In genomic region chr4:13331827-13332226, GRCh38 we compare ENCODE assay signal across 23 cellular contexts.
"Had no signal": no experiment of that assay in that cellular context is flagged by ENCODE, and none has a peak within 500 bp of the region (broad histone marks: within the 10 kb centered on the region; RNA-seq: fewer than 3 reads in every experiment).

No MANE protein-coding gene starts in this region.

- H3K4me1 ChIP-seq: SJCRH30 had no signal

- H3K27ac ChIP-seq: brain microvascular endothelial cell, cardiac muscle cell, SJCRH30, WERI-Rb-1 had no signal

- DNase-seq: activated CD4-positive, alpha-beta T cell treated with anti-CD3 and anti-CD28 coated beads for 36 hours; activated CD4-positive, alpha-beta T cell treated with anti-CD3 and anti-CD28 coated beads, Interleukin-2, amount 50 U/mL, for 1 hour; activated CD8-positive, alpha-beta memory T cell treated with anti-CD3 and anti-CD28 coated beads, Interleukin-2, amount 50 U/mL, for 4 hours; activated CD8-positive, alpha-beta T cell treated with anti-CD3 and anti-CD28 coated beads for 36 hours; activated gamma-delta T cell treated with Interleukin-2 at 50 U/mL for 16 hours; activated naive CD4-positive, alpha-beta T cell treated with anti-CD3 and anti-CD28 coated beads, Interleukin-2, amount 10 ng/mL, durations not matched to agents 7 days and 5 days; activated naive CD8-positive, alpha-beta T cell treated with anti-CD3 and anti-CD28 coated beads for 36 hours; activated T-cell treated with anti-CD3 and anti-CD28 coated beads, Interleukin-2, amount 50 U/mL, for 72 hours; brain microvascular endothelial cell; Karpas-422; NCI-H1105 treated with DMSO at 0.1 percent for 48 hours; NCI-H1436 treated with DMSO at 0.1 percent for 48 hours; NCI-H187; NCI-H2171; NCI-H2227 treated with DMSO at 0.1 percent for 48 hours; NCI-H510A; NCI-H526 treated with DMSO at 0.1 percent for 48 hours; SJCRH30; SK-N-SH; T-helper 1 cell; WERI-Rb-1 had no signal

- H3K9me3 ChIP-seq: SJCRH30, SK-N-SH had no signal

- H3K27me3 ChIP-seq: brain microvascular endothelial cell, cardiac muscle cell, SJCRH30 had no signal

- H3K4me3 ChIP-seq: cardiac muscle cell, K562, SJCRH30 had no signal

- H3K36me3 ChIP-seq: brain microvascular endothelial cell, cardiac muscle cell, SJCRH30, WERI-Rb-1 had no signal

- ATAC-seq: activated CD4-positive, alpha-beta T cell treated with anti-CD3 and anti-CD28 coated beads for 36 hours; activated CD8-positive, alpha-beta T cell treated with anti-CD3 and anti-CD28 coated beads for 36 hours; activated T-cell treated with anti-CD3 and anti-CD28 coated beads, Interleukin-2, amount 50 U/mL, for 72 hours; K562 had no signal
